In genomic region chr11:27842290-27842689, GRCh38 we compare ENCODE assay signal across 18 cellular contexts.
DNase-seq lines count a peak whose midpoint lies in the region; ATAC-seq lines count a peak whose summit lies in the region.
"Had no signal": no experiment of that assay in that cellular context is flagged by ENCODE, and none has a peak within 500 bp of the region (broad histone marks: within the 10 kb centered on the region; RNA-seq: fewer than 3 reads in every experiment).

No MANE protein-coding gene starts in this region.

- no peaks in the 10 kb centered on the region for H3K9me3 ChIP-seq in right cardiac atrium (ENCODE audit: control insufficient read depth, low read length)
- H3K9me3 ChIP-seq: Peyer's patch had no signal

- no peak overlapping the region for H3K4me3 ChIP-seq in right cardiac atrium (ENCODE audit: low read length)
- H3K4me3 ChIP-seq: BLaER1 treated with 17β-estradiol and CSF1 and Interleukin-3, amounts not matched to agents 10 nM and 100 nM; Peyer's patch had no signal

- ATAC-seq in GM18907 (IDR thresholded peaks at IDR 0.05; ENCODE audit: unreplicated experiment) (peak; percentile 45), GM21619 (IDR thresholded peaks at IDR 0.05; ENCODE audit: unreplicated experiment) (peak; percentile 65), HG02870 (IDR thresholded peaks at IDR 0.05; ENCODE audit: unreplicated experiment) (peak; percentile 41), right cardiac atrium (no peak)

- H3K27ac ChIP-seq in right cardiac atrium (ENCODE audit: low read length) = no peak overlapping the region
- H3K27ac ChIP-seq: BLaER1 treated with 17β-estradiol and CSF1 and Interleukin-3, amounts not matched to agents 10 nM and 100 nM; Peyer's patch had no signal

- no peak for DNase-seq in right cardiac atrium
- DNase-seq in SKM-1 (lab: John Stamatoyannopoulos, UW; ENCODE audit: unreplicated experiment) = no peak
- DNase-seq in NCI-H1930 (lab: John Stamatoyannopoulos, UW) = no peak
- no peak for DNase-seq in T-helper 1 cell
- DNase-seq: DMS79 treated with DMSO at 0.1 percent for 48 hours; HFFc6; MM.1S; NCI-H1092; NCI-H1436 treated with DMSO at 0.1 percent for 48 hours; NCI-H2081; NCI-H748 treated with DMSO at 0.1 percent for 48 hours; NK-92 treated with Interleukin-12 subunit alpha and Interleukin-12 subunit beta, amount 100 ng/mL, for 24 hours; Peyer's patch; SW 1271 had no signal

- intact Hi-C loops in right cardiac atrium (cut with DNase I) = no loop called here

- H3K4me1 ChIP-seq in right cardiac atrium (ENCODE audit: control insufficient read depth, insufficient read depth, low read length) = peaks cover 2% of the 10 kb centered on the region
- H3K4me1 ChIP-seq: BLaER1 treated with 17β-estradiol and CSF1 and Interleukin-3, amounts not matched to agents 10 nM and 100 nM; Peyer's patch had no signal

- H3K27me3 ChIP-seq in right cardiac atrium (ENCODE audit: control insufficient read depth, insufficient read depth) = no peaks in the 10 kb centered on the region
- H3K27me3 ChIP-seq: BLaER1 treated with 17β-estradiol and CSF1 and Interleukin-3, amounts not matched to agents 10 nM and 100 nM; Peyer's patch had no signal

Comparison
In these comparisons a context has a peak if more than half of its experiments do, and no peak if none do; other contexts are left out.
1. ATAC-seq: peak in GM18907 (single experiment), GM21619 (single experiment) and HG02870 (single experiment); none in right cardiac atrium (0 of 2).